Comparison of ENCODE assay signal across 9 cellular contexts in genomic region chr6:6851059-6851658, GRCh38.
DNase-seq lines count a peak whose midpoint lies in the region; ATAC-seq and TF ChIP-seq lines count a peak whose summit lies in the region.
"Had no signal": no experiment of that assay in that cellular context is flagged by ENCODE, and none has a peak within 500 bp of the region (broad histone marks: within the 10 kb centered on the region; RNA-seq: fewer than 3 reads in every experiment).

No MANE protein-coding gene starts in this region.

- H3K4me3 Mint-ChIP-seq in Calu3 (ENCODE audit: low read depth, unreplicated experiment) (no peak overlapping the region), type B pancreatic cell (no peak overlapping the region)
- no peak overlapping the region for H3K4me3 Mint-ChIP-seq in CD4-positive, alpha-beta T cell
- H3K4me3 Mint-ChIP-seq: memory B cell had no signal

- H3K27me3 ChIP-seq in CD4-positive, alpha-beta T cell (ENCODE audit: control insufficient read depth, insufficient read depth, low read length) = no peaks in the 10 kb centered on the region

- peak; percentile 18 for DNase-seq in Calu3
- DNase-seq in NCI-H446 (lab: John Stamatoyannopoulos, UW) = peak; percentile 81 to 93
- peak; percentile 34 for DNase-seq in occipital lobe (lab: John Stamatoyannopoulos, UW)
- no peak for DNase-seq in type B pancreatic cell (ENCODE audit: extremely low spot score, unreplicated experiment)
- DNase-seq in cortex of kidney (lab: John Stamatoyannopoulos, UW) = no peak
- no peak for DNase-seq in CD4-positive, alpha-beta T cell

- CTCF ChIA-PET in Calu3 (lab: Charles Lee) = interaction anchor here (0.7 kb wide), 2 partner anchors 49 to 157 kb away, joined by 3 to 4 read pairs; no protein-coding TSS in a partner anchor
- CTCF ChIA-PET in CD4-positive, alpha-beta T cell (lab: Charles Lee) = no interaction called here

- BruUV-seq in Calu3 (replicated peaks; lab: Mats Ljungman, UMichigan) = no TSS peak

- intact Hi-C loops in Calu3 (cut with micrococcal nuclease; ENCODE audit: unreplicated experiment) = no loop called here
- intact Hi-C loops in CD4-positive, alpha-beta T cell (cut with DNase I, micrococcal nuclease) = no loop called here

- peak; percentile 96 for ATAC-seq in esophagus mucosa
- no peak for ATAC-seq in CD4-positive, alpha-beta T cell (ENCODE audit: poor library complexity)
- no peak for ATAC-seq in GM18870 (IDR thresholded peaks at IDR 0.05; ENCODE audit: unreplicated experiment)

- H3K27ac ChIP-seq in CD4-positive, alpha-beta T cell (ENCODE audit: low read depth, low read length) = no peak overlapping the region

- peak overlapping the region; percentile 9 for H3K27ac Mint-ChIP-seq in Calu3 (ENCODE audit: unreplicated experiment)
- H3K27ac Mint-ChIP-seq in type B pancreatic cell = no peak overlapping the region
- H3K27ac Mint-ChIP-seq in CD4-positive, alpha-beta T cell = no peak overlapping the region
- H3K27ac Mint-ChIP-seq: memory B cell had no signal

- H3K27me3 Mint-ChIP-seq in Calu3 (ENCODE audit: unreplicated experiment) (no peaks in the 10 kb centered on the region), type B pancreatic cell (no peaks in the 10 kb centered on the region)
- H3K27me3 Mint-ChIP-seq in CD4-positive, alpha-beta T cell = no peaks in the 10 kb centered on the region
- H3K27me3 Mint-ChIP-seq: memory B cell had no signal

- H3K4me1 Mint-ChIP-seq in Calu3 (ENCODE audit: low read depth, unreplicated experiment) (peaks cover 15% of the 10 kb centered on the region), type B pancreatic cell (ENCODE audit: unreplicated experiment) (peaks cover 2% of the 10 kb centered on the region)
- H3K4me1 Mint-ChIP-seq in CD4-positive, alpha-beta T cell (ENCODE audit: low read depth) = peaks cover 2% of the 10 kb centered on the region

- H3K9me3 ChIP-seq in CD4-positive, alpha-beta T cell (ENCODE audit: control insufficient read depth, low read length) = peaks cover under 1% of the 10 kb centered on the region

- POLR2A ChIA-PET in CD4-positive, alpha-beta T cell (lab: Charles Lee) = interaction anchor here (1.0 kb wide), 1 partner anchor 8 kb away, joined by 3 read pairs; no protein-coding TSS in a partner anchor

- H3K36me3 Mint-ChIP-seq in Calu3 (ENCODE audit: insufficient read depth, unreplicated experiment) = no peaks in the 10 kb centered on the region
- H3K36me3 Mint-ChIP-seq in type B pancreatic cell = no peaks in the 10 kb centered on the region
- H3K36me3 Mint-ChIP-seq in CD4-positive, alpha-beta T cell (ENCODE audit: low read depth) = no peaks in the 10 kb centered on the region
- H3K36me3 Mint-ChIP-seq: memory B cell had no signal

- peaks cover 3% of the 10 kb centered on the region for H3K9me3 Mint-ChIP-seq in Calu3 (ENCODE audit: low read depth, unreplicated experiment)
- peaks cover 3% of the 10 kb centered on the region for H3K9me3 Mint-ChIP-seq in type B pancreatic cell
- H3K9me3 Mint-ChIP-seq in CD4-positive, alpha-beta T cell = peaks cover under 1% of the 10 kb centered on the region

- no peak for TF ChIP-seq CTCF in Calu3 (IDR thresholded peaks at IDR 0.05; ENCODE audit: unreplicated experiment)
- no peak for TF ChIP-seq CTCF in type B pancreatic cell (conservative IDR thresholded peaks at IDR 0.05)
- no peak for TF ChIP-seq CTCF in CD4-positive, alpha-beta T cell (IDR thresholded peaks at IDR 0.05)

Comparison
In these comparisons a context has a peak if more than half of its experiments do, and no peak if none do; other contexts are left out.
1. DNase-seq: peak in Calu3 (single experiment), NCI-H446 (2 of 2) and occipital lobe (single experiment); none in type B pancreatic cell (single experiment), cortex of kidney (single experiment) and CD4-positive, alpha-beta T cell (0 of 10).